8 cellular contexts compared by ENCODE assay signal in the genomic region with DNA sequence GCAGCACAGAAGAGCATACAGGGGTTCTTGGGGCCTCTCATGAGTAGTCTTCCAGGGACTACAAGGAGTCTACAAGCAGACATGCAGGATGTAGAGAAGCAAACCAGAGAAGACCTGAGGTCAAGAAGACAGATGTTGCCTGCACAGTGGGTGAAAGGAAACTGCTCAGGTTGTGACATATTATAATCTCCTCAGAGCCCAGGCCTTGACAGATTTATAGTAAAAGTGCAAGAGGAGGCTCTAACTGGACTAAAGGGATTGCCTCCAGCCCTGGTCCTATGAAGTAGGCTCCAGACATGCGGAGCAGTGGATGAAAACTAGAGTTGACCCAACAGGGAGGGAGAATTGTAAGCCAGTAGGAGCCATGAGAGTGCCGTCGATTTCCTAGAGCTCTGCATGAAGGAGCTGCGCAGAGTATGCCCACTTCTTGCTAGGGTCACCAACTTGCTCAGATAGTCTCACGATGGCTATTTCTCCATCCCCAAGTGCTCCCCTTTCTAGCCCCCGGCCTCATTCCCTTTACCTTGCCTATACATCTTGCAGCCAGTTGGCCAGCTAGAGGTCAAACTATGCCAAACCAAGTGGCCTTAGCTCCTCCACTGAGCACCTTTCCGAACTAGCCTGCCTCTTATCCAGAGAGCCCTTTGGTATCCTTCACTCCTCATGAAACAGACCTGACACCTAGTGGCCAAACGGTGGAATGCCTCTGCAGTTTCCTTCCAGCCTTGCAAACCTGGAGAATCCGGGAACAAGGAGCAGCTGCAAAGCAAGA. TPM values are rescaled to one million over a fixed set of nuclear protein-coding genes. Genes with fewer than 3 reads are reported as not detected.
DNase-seq lines count a peak whose midpoint lies in the region; ATAC-seq and TF ChIP-seq lines count a peak whose summit lies in the region.

No MANE protein-coding gene starts in this region.

- no peaks in the 10 kb centered on the region for H3K36me3 Mint-ChIP-seq in activated T-cell treated with anti-CD3 and anti-CD28 coated beads, Interleukin-2, amount 50 U/mL, for 72 hours (ENCODE audit: insufficient read depth in 2 of 2)
- H3K36me3 Mint-ChIP-seq in nephron progenitor cell (ENCODE audit: low read depth): peaks cover 71% of the 10 kb centered on the region

- DNase-seq in DMS79 (lab: John Stamatoyannopoulos, UW) (peak; percentile 39), Kasumi-1 (lab: John Stamatoyannopoulos, UW) (peak; percentile 81 to 84), Panc1 (ENCODE audit: low read depth, low spot score) (peak; percentile 80), fibroblast of pulmonary artery (ENCODE audit: low read depth) (peak; percentile 92), nephron progenitor cell (peak; percentile 77)
- peak; percentile 41 to 52 for DNase-seq in activated T-cell treated with anti-CD3 and anti-CD28 coated beads, Interleukin-2, amount 50 U/mL, for 72 hours

- ATAC-seq in Panc1: peak; percentile 96
- peak in 1 of 2 donors; percentile 53 for ATAC-seq in activated T-cell treated with anti-CD3 and anti-CD28 coated beads, Interleukin-2, amount 50 U/mL, for 72 hours (replicated peaks in 1 of 2)
- ATAC-seq in GM18520 (IDR thresholded peaks at IDR 0.05; ENCODE audit: unreplicated experiment): no peak

- H3K4me1 ChIP-seq in Panc1 (ENCODE audit: control insufficient read depth, insufficient read depth, low read length) (peaks cover 4% of the 10 kb centered on the region; the same call in 1 of the 2 replicates), subcutaneous abdominal adipose tissue (ENCODE audit: control insufficient read depth in 5 of 5, insufficient read depth in 5 of 5, low read length in 5 of 5) (peaks cover 28 to 53% (median 46%) of the 10 kb centered on the region in 5 donors)

- H3K4me3 ChIP-seq in Panc1 (ENCODE audit: low read depth in 2 of 2, low read length in 2 of 2) (no peak overlapping the region), fibroblast of pulmonary artery (replicated peaks; ENCODE audit: low read depth, low read length) (no peak overlapping the region), subcutaneous abdominal adipose tissue (ENCODE audit: low read depth in 1 of 5, low read length in 5 of 5) (no peak overlapping the region)

- CTCF ChIA-PET in Panc1 (lab: Charles Lee): interaction anchor here (0.6 to 1.7 kb wide), 26 partner anchors 13 to 1233 kb away, joined by 3 to 45 read pairs (median 4); no protein-coding TSS in a partner anchor

- H3K4me3 Mint-ChIP-seq in activated T-cell treated with anti-CD3 and anti-CD28 coated beads, Interleukin-2, amount 50 U/mL, for 72 hours: no peak overlapping the region
- no peak overlapping the region for H3K4me3 Mint-ChIP-seq in nephron progenitor cell

- no peaks in the 10 kb centered on the region for H3K4me1 Mint-ChIP-seq in activated T-cell treated with anti-CD3 and anti-CD28 coated beads, Interleukin-2, amount 50 U/mL, for 72 hours (ENCODE audit: low read depth)
- peaks cover 23% of the 10 kb centered on the region for H3K4me1 Mint-ChIP-seq in nephron progenitor cell

- H3K27me3 Mint-ChIP-seq in activated T-cell treated with anti-CD3 and anti-CD28 coated beads, Interleukin-2, amount 50 U/mL, for 72 hours (ENCODE audit: low read depth): no peaks in the 10 kb centered on the region
- no peaks in the 10 kb centered on the region for H3K27me3 Mint-ChIP-seq in nephron progenitor cell (ENCODE audit: low read depth, poor library complexity)

- H3K9me3 Mint-ChIP-seq in activated T-cell treated with anti-CD3 and anti-CD28 coated beads, Interleukin-2, amount 50 U/mL, for 72 hours: no peaks in the 10 kb centered on the region
- peaks cover 17% of the 10 kb centered on the region for H3K9me3 Mint-ChIP-seq in nephron progenitor cell

- no TSS peak for BruUV-seq in Panc1 (replicated peaks; lab: Mats Ljungman, UMichigan)

- POLR2A ChIA-PET in Panc1 (lab: Charles Lee): interaction anchor here (0.5 kb wide), 1 partner anchor 145 kb away, joined by 5 read pairs; no protein-coding TSS in a partner anchor

- H3K9ac ChIP-seq in subcutaneous abdominal adipose tissue (ENCODE audit: low read length in 5 of 5): peak overlapping the region in 3 of 5 donors; percentile 11 to 59 (median 51)

- H3K27ac Mint-ChIP-seq in activated T-cell treated with anti-CD3 and anti-CD28 coated beads, Interleukin-2, amount 50 U/mL, for 72 hours: no peak overlapping the region
- H3K27ac Mint-ChIP-seq in nephron progenitor cell: peak overlapping the region; percentile 65

- H3K27ac ChIP-seq in Panc1 (ENCODE audit: low read length): no peak overlapping the region
- peak overlapping the region; percentile 82 for H3K27ac ChIP-seq in subcutaneous abdominal adipose tissue (ENCODE audit: low read depth, low read length)

- TF ChIP-seq CTCF in Panc1 (IDR thresholded peaks at IDR 0.05) (peak; percentile 96), fibroblast of pulmonary artery (IDR thresholded peaks at IDR 0.05; ENCODE audit: low read length, missing control alignments) (peak; percentile 99), nephron progenitor cell (IDR thresholded peaks at IDR 0.05) (peak; percentile 89)

- H3K9me3 ChIP-seq in Panc1 (ENCODE audit: control insufficient read depth, insufficient read depth, low read depth, low read length) (no peaks in the 10 kb centered on the region), subcutaneous abdominal adipose tissue (ENCODE audit: control insufficient read depth in 5 of 5, low read length in 5 of 5) (no peaks in the 10 kb centered on the region)

- H3K36me3 ChIP-seq in Panc1 (ENCODE audit: control insufficient read depth, insufficient read depth, low read length) (no peaks in the 10 kb centered on the region), subcutaneous abdominal adipose tissue (ENCODE audit: control insufficient read depth in 5 of 5, insufficient read depth in 5 of 5, low read length in 5 of 5) (peaks cover 37 to 92% (median 76%) of the 10 kb centered on the region in 5 donors)

- in situ Hi-C loops in Panc1 (cut with HindIII; ENCODE audit: low pct_unique_long_range_greater_than_20kb, low sequenced_read_pairs): no loop called here

- no peaks in the 10 kb centered on the region for H3K27me3 ChIP-seq in Panc1 (ENCODE audit: control insufficient read depth, insufficient read depth, low read length)
- H3K27me3 ChIP-seq in subcutaneous abdominal adipose tissue (ENCODE audit: control insufficient read depth in 5 of 5, insufficient read depth in 4 of 5, low read length in 5 of 5): no peaks in the 10 kb centered on the region

- intact Hi-C loops in Panc1 (cut with micrococcal nuclease; ENCODE audit: unreplicated experiment): loop anchor here (1.0 kb wide), 2 partner anchors 83 to 233 kb away; no protein-coding TSS in a partner anchor

RNA-seq across cellular contexts. Expression of a gene that starts 36.2 kb away (rescaled TPM):
- 106 TPM for total RNA-seq in Panc1 (2021; ENCODE audit: unreplicated experiment)
- polyA plus RNA-seq in Panc1 (2012; ENCODE audit: insufficient read length): 65.7 TPM
- total RNA-seq in activated T-cell treated with anti-CD3 and anti-CD28 coated beads, Interleukin-2, amount 50 U/mL, for 72 hours: 10 to 100 TPM; 47.8 to 49.8 TPM

Comparison
In these comparisons a context has a peak if more than half of its experiments do, and no peak if none do; other contexts are left out.
1. DNase-seq: peak in every context shown above with its lines; median percentile 92 in fibroblast of pulmonary artery; 82 in Kasumi-1; 80 in Panc1; 77 in nephron progenitor cell; 46 in activated T-cell treated with anti-CD3 and anti-CD28 coated beads, Interleukin-2, amount 50 U/mL, for 72 hours; 39 in DMS79.